3 cellular contexts compared by ENCODE assay signal in genomic region chr9:26508897-26509296, GRCh38.
"Had no signal": no experiment of that assay in that cellular context is flagged by ENCODE, and none has a peak within 500 bp of the region (broad histone marks: within the 10 kb centered on the region; RNA-seq: fewer than 3 reads in every experiment).

No MANE protein-coding gene starts in this region.

- ATAC-seq: GM12878 had no signal

- H3K4me3 ChIP-seq: GM12878 had no signal

- DNase-seq: GDM1, GF-D8 had no signal
